ENCODE assay signal across 8 cellular contexts in the genomic region with DNA sequence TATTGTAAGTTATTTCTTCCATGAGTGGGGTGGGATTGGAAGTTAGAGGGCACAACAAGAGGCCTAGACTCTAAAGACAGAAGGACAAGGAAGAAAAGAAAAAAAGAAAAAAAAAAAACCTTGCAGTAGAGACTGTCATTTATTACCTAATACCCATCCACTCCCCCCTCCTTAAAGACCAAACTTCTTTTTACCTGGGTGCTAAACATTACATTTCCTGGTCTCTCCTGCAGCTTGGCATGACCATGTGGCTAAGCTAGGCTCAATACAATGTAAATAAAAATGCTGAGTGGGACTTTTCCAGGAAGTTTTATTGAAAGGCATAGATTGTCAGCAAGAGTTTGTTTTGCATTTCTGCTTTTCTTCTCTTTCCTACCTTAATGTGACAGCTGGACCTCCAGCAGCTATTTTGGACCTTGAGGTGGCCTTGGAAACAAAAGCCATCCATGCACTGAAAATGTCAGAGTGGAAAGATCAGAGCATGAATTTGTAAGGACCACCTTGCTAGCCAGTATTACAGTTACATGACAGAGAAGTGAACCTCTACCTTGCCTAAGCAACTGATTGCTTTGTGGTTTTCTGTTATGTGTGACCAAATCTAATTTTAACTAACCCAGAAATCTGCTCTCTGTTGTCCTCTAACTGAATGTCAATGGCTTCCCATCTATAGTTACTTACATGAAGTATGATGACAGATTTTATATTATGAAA.
DNase-seq lines count a peak whose midpoint lies in the region; ATAC-seq and TF ChIP-seq lines count a peak whose summit lies in the region.

No MANE protein-coding gene starts in this region.

- DNase-seq in GM10266 (ENCODE audit: extremely low spot score) (peak; percentile 65), cerebellum (ENCODE audit: low spot score) (no peak), 8988T (no peak), T-helper 9 cell (no peak)
- DNase-seq in activated CD8-positive, alpha-beta memory T cell treated with anti-CD3 and anti-CD28 coated beads, Interleukin-2, amount 50 U/mL, for 4 hours, result no peak

- TF ChIP-seq POLR2A in Raji (IDR thresholded peaks at IDR 0.05; ENCODE audit: insufficient read depth, low read depth, low read length), result 0 out of 2 replicates have a peak, but pooled peaks have one; percentile 14

- peak; percentile 79 for ATAC-seq in GM19397 (IDR thresholded peaks at IDR 0.05; ENCODE audit: unreplicated experiment)
- ATAC-seq in HG03064 (IDR thresholded peaks at IDR 0.05; ENCODE audit: low read depth, unreplicated experiment), result peak; percentile 80

- TF ChIP-seq CTCF in GM10266 (IDR thresholded peaks at IDR 0.05; ENCODE audit: control insufficient read depth, insufficient read depth, low read depth, missing control alignments), result no peak
